ENCODE assay signal across 3 cellular contexts in genomic region chr20:21114584-21114983, GRCh38.
TF ChIP-seq lines count a peak whose summit lies in the region.

No MANE protein-coding gene starts in this region.

TF ChIP-seq in HCT116, 20 proteins besides CTCF, POLR2A, EP300 and RAD21:
- TF ChIP-seq SIN3A (IDR thresholded peaks at IDR 0.05; ENCODE audit: low read depth) (no peak), ELF1 (IDR thresholded peaks at IDR 0.05; ENCODE audit: borderline replicate concordance, low read depth) (no peak), ZNF274 (IDR thresholded peaks at IDR 0.05; ENCODE audit: low read depth, low read length) (no peak), EZH2phosphoT487 (IDR thresholded peaks at IDR 0.05; ENCODE audit: borderline replicate concordance) (no peak), ZFX (IDR thresholded peaks at IDR 0.05) (no peak), JUND (IDR thresholded peaks at IDR 0.05) (no peak), SP1 (IDR thresholded peaks at IDR 0.05; ENCODE audit: low read depth) (no peak), YY1 (IDR thresholded peaks at IDR 0.05; ENCODE audit: extremely low read depth, insufficient replicate concordance, low read depth, low read length) (no peak), EZH2 (IDR thresholded peaks at IDR 0.05) (no peak), TCF7L2 (IDR thresholded peaks at IDR 0.05; ENCODE audit: borderline replicate concordance, extremely low read depth, insufficient read depth, insufficient read length) (no peak), SRF (IDR thresholded peaks at IDR 0.05; ENCODE audit: low read depth) (no peak)
- TF ChIP-seq, protein P1, sequence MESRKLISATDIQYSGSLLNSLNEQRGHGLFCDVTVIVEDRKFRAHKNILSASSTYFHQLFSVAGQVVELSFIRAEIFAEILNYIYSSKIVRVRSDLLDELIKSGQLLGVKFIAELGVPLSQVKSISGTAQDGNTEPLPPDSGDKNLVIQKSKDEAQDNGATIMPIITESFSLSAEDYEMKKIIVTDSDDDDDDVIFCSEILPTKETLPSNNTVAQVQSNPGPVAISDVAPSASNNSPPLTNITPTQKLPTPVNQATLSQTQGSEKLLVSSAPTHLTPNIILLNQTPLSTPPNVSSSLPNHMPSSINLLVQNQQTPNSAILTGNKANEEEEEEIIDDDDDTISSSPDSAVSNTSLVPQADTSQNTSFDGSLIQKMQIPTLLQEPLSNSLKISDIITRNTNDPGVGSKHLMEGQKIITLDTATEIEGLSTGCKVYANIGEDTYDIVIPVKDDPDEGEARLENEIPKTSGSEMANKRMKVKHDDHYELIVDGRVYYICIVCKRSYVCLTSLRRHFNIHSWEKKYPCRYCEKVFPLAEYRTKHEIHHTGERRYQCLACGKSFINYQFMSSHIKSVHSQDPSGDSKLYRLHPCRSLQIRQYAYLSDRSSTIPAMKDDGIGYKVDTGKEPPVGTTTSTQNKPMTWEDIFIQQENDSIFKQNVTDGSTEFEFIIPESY (IDR thresholded peaks at IDR 0.05; ENCODE audit: extremely low read depth, insufficient replicate concordance, low read length), result no peak
- TF ChIP-seq, protein P2, sequence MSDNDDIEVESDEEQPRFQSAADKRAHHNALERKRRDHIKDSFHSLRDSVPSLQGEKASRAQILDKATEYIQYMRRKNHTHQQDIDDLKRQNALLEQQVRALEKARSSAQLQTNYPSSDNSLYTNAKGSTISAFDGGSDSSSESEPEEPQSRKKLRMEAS (IDR thresholded peaks at IDR 0.05), result no peak
- TF ChIP-seq, protein P3, sequence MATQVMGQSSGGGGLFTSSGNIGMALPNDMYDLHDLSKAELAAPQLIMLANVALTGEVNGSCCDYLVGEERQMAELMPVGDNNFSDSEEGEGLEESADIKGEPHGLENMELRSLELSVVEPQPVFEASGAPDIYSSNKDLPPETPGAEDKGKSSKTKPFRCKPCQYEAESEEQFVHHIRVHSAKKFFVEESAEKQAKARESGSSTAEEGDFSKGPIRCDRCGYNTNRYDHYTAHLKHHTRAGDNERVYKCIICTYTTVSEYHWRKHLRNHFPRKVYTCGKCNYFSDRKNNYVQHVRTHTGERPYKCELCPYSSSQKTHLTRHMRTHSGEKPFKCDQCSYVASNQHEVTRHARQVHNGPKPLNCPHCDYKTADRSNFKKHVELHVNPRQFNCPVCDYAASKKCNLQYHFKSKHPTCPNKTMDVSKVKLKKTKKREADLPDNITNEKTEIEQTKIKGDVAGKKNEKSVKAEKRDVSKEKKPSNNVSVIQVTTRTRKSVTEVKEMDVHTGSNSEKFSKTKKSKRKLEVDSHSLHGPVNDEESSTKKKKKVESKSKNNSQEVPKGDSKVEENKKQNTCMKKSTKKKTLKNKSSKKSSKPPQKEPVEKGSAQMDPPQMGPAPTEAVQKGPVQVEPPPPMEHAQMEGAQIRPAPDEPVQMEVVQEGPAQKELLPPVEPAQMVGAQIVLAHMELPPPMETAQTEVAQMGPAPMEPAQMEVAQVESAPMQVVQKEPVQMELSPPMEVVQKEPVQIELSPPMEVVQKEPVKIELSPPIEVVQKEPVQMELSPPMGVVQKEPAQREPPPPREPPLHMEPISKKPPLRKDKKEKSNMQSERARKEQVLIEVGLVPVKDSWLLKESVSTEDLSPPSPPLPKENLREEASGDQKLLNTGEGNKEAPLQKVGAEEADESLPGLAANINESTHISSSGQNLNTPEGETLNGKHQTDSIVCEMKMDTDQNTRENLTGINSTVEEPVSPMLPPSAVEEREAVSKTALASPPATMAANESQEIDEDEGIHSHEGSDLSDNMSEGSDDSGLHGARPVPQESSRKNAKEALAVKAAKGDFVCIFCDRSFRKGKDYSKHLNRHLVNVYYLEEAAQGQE (IDR thresholded peaks at IDR 0.05; ENCODE audit: low read depth), result no peak

TF ChIP-seq in H1, 55 proteins besides CTCF, POLR2A, EP300 and RAD21 (continues in another document):
- TF ChIP-seq CHD7 (IDR thresholded peaks at IDR 0.05; ENCODE audit: insufficient replicate concordance, low read length) (no peak), HDAC6 (IDR thresholded peaks at IDR 0.05; ENCODE audit: low read depth, low read length) (no peak), BRCA1 (IDR thresholded peaks at IDR 0.05; ENCODE audit: low read depth, low read length) (no peak), CBX8 (IDR thresholded peaks at IDR 0.05; ENCODE audit: borderline replicate concordance, low read depth, low read length) (no peak), GABPA (IDR thresholded peaks at IDR 0.05; ENCODE audit: borderline replicate concordance, insufficient read depth, low read length) (no peak)

TF ChIP-seq in HepG2, 621 proteins besides CTCF, POLR2A, EP300 and RAD21:
- TF ChIP-seq, protein P1 (CRISPR knock-in tag; IDR thresholded peaks at IDR 0.05), result peak; percentile 91; the same call in 1 of the 2 replicates
- TF ChIP-seq NKX3-1 (CRISPR knock-in tag; IDR thresholded peaks at IDR 0.05), result no peak
